2 cellular contexts compared by ENCODE assay signal in the genomic region with DNA sequence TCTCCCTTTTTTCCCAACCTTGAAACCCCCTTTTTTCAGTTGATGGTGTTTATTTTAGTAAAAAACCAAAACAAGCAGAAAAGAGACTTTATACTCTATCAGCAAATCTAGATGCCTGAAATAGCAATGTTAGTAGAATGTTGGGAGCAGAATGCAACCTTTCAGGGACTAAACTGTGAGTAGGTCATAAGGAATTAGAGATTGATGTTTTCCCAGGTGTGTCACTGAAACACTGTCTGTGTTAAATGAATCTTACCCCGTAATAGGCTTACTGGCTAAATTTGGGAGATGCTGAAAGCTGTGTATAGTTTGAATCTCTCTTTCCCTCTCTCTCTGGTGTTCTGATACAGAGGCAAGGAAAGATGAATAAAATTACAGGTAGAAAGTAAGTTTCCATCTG.
TF ChIP-seq lines count a peak whose summit lies in the region.

No MANE protein-coding gene starts in this region.

TF ChIP-seq in GM23338, 12 proteins besides CTCF, POLR2A, EP300 and RAD21:
- TF ChIP-seq ZNF331 (CRISPR knock-in tag; IDR thresholded peaks at IDR 0.05; ENCODE audit: low read depth) (no peak), JUNB (IDR thresholded peaks at IDR 0.05; ENCODE audit: unreplicated experiment) (no peak), POLR2AphosphoS5 (IDR thresholded peaks at IDR 0.05; ENCODE audit: low read depth) (no peak), CREB1 (CRISPR knock-in tag; IDR thresholded peaks at IDR 0.05; ENCODE audit: low read depth) (no peak), EZH2phosphoT487 (IDR thresholded peaks at IDR 0.05; ENCODE audit: unreplicated experiment) (no peak), STAT1 (IDR thresholded peaks at IDR 0.05; ENCODE audit: unreplicated experiment) (no peak), NANOG (IDR thresholded peaks at IDR 0.05; ENCODE audit: borderline replicate concordance) (no peak), ZNF114 (CRISPR knock-in tag; IDR thresholded peaks at IDR 0.05) (no peak)
- TF ChIP-seq, protein P1, sequence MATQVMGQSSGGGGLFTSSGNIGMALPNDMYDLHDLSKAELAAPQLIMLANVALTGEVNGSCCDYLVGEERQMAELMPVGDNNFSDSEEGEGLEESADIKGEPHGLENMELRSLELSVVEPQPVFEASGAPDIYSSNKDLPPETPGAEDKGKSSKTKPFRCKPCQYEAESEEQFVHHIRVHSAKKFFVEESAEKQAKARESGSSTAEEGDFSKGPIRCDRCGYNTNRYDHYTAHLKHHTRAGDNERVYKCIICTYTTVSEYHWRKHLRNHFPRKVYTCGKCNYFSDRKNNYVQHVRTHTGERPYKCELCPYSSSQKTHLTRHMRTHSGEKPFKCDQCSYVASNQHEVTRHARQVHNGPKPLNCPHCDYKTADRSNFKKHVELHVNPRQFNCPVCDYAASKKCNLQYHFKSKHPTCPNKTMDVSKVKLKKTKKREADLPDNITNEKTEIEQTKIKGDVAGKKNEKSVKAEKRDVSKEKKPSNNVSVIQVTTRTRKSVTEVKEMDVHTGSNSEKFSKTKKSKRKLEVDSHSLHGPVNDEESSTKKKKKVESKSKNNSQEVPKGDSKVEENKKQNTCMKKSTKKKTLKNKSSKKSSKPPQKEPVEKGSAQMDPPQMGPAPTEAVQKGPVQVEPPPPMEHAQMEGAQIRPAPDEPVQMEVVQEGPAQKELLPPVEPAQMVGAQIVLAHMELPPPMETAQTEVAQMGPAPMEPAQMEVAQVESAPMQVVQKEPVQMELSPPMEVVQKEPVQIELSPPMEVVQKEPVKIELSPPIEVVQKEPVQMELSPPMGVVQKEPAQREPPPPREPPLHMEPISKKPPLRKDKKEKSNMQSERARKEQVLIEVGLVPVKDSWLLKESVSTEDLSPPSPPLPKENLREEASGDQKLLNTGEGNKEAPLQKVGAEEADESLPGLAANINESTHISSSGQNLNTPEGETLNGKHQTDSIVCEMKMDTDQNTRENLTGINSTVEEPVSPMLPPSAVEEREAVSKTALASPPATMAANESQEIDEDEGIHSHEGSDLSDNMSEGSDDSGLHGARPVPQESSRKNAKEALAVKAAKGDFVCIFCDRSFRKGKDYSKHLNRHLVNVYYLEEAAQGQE (IDR thresholded peaks at IDR 0.05; ENCODE audit: unreplicated experiment) = no peak
- TF ChIP-seq, protein P2, sequence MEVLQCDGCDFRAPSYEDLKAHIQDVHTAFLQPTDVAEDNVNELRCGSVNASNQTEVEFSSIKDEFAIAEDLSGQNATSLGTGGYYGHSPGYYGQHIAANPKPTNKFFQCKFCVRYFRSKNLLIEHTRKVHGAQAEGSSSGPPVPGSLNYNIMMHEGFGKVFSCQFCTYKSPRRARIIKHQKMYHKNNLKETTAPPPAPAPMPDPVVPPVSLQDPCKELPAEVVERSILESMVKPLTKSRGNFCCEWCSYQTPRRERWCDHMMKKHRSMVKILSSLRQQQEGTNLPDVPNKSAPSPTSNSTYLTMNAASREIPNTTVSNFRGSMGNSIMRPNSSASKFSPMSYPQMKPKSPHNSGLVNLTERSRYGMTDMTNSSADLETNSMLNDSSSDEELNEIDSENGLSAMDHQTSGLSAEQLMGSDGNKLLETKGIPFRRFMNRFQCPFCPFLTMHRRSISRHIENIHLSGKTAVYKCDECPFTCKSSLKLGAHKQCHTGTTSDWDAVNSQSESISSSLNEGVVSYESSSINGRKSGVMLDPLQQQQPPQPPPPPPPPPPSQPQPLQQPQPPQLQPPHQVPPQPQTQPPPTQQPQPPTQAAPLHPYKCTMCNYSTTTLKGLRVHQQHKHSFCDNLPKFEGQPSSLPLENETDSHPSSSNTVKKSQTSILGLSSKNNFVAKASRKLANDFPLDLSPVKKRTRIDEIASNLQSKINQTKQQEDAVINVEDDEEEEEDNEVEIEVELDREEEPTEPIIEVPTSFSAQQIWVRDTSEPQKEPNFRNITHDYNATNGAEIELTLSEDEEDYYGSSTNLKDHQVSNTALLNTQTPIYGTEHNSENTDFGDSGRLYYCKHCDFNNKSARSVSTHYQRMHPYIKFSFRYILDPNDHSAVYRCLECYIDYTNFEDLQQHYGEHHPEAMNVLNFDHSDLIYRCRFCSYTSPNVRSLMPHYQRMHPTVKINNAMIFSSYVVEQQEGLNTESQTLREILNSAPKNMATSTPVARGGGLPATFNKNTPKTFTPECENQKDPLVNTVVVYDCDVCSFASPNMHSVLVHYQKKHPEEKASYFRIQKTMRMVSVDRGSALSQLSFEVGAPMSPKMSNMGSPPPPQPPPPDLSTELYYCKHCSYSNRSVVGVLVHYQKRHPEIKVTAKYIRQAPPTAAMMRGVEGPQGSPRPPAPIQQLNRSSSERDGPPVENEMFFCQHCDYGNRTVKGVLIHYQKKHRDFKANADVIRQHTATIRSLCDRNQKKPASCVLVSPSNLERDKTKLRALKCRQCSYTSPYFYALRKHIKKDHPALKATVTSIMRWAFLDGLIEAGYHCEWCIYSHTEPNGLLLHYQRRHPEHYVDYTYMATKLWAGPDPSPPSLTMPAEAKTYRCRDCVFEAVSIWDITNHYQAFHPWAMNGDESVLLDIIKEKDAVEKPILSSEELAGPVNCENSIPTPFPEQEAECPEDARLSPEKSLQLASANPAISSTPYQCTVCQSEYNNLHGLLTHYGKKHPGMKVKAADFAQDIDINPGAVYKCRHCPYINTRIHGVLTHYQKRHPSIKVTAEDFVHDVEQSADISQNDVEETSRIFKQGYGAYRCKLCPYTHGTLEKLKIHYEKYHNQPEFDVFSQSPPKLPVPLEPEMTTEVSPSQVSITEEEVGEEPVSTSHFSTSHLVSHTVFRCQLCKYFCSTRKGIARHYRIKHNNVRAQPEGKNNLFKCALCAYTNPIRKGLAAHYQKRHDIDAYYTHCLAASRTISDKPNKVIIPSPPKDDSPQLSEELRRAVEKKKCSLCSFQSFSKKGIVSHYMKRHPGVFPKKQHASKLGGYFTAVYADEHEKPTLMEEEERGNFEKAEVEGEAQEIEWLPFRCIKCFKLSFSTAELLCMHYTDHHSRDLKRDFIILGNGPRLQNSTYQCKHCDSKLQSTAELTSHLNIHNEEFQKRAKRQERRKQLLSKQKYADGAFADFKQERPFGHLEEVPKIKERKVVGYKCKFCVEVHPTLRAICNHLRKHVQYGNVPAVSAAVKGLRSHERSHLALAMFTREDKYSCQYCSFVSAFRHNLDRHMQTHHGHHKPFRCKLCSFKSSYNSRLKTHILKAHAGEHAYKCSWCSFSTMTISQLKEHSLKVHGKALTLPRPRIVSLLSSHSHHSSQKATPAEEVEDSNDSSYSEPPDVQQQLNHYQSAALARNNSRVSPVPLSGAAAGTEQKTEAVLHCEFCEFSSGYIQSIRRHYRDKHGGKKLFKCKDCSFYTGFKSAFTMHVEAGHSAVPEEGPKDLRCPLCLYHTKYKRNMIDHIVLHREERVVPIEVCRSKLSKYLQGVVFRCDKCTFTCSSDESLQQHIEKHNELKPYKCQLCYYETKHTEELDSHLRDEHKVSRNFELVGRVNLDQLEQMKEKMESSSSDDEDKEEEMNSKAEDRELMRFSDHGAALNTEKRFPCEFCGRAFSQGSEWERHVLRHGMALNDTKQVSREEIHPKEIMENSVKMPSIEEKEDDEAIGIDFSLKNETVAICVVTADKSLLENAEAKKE (CRISPR knock-in tag; IDR thresholded peaks at IDR 0.05) = no peak
TF ChIP-seq in GM23338: peak in this region for 0.

TF ChIP-seq in GM12878, 131 proteins besides CTCF, POLR2A, EP300 and RAD21:
- TF ChIP-seq, protein P1 (IDR thresholded peaks at IDR 0.05; ENCODE audit: low read depth, low read length) = no peak
- no peak for TF ChIP-seq IKZF1 (conservative IDR thresholded peaks at IDR 0.05)
- TF ChIP-seq CBFB (IDR thresholded peaks at IDR 0.05; ENCODE audit: low read depth) = no peak
- no peak for TF ChIP-seq ZSCAN29 (IDR thresholded peaks at IDR 0.05)
- no peak for TF ChIP-seq CHD1 (IDR thresholded peaks at IDR 0.05; ENCODE audit: low read depth, low read length)
- TF ChIP-seq, protein P3, sequence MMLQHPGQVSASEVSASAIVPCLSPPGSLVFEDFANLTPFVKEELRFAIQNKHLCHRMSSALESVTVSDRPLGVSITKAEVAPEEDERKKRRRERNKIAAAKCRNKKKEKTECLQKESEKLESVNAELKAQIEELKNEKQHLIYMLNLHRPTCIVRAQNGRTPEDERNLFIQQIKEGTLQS (IDR thresholded peaks at IDR 0.05; ENCODE audit: borderline replicate concordance, extremely low read depth, low read depth, low read length) = no peak
- TF ChIP-seq JUNB (IDR thresholded peaks at IDR 0.05) = no peak
- no peak for TF ChIP-seq STAT3 (IDR thresholded peaks at IDR 0.05; ENCODE audit: low read depth, low read length)
- no peak for TF ChIP-seq RFX5 (IDR thresholded peaks at IDR 0.05; ENCODE audit: low read depth, low read length)
- no peak for TF ChIP-seq JUND (IDR thresholded peaks at IDR 0.05; ENCODE audit: low read depth, low read length)
- TF ChIP-seq, protein P4, sequence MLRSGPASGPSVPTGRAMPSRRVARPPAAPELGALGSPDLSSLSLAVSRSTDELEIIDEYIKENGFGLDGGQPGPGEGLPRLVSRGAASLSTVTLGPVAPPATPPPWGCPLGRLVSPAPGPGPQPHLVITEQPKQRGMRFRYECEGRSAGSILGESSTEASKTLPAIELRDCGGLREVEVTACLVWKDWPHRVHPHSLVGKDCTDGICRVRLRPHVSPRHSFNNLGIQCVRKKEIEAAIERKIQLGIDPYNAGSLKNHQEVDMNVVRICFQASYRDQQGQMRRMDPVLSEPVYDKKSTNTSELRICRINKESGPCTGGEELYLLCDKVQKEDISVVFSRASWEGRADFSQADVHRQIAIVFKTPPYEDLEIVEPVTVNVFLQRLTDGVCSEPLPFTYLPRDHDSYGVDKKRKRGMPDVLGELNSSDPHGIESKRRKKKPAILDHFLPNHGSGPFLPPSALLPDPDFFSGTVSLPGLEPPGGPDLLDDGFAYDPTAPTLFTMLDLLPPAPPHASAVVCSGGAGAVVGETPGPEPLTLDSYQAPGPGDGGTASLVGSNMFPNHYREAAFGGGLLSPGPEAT (IDR thresholded peaks at IDR 0.05; ENCODE audit: low read depth) = no peak
- TF ChIP-seq SRF (IDR thresholded peaks at IDR 0.05; ENCODE audit: low read depth in 2 of 2, low read length in 2 of 2) = no peak
